In the genomic region with DNA sequence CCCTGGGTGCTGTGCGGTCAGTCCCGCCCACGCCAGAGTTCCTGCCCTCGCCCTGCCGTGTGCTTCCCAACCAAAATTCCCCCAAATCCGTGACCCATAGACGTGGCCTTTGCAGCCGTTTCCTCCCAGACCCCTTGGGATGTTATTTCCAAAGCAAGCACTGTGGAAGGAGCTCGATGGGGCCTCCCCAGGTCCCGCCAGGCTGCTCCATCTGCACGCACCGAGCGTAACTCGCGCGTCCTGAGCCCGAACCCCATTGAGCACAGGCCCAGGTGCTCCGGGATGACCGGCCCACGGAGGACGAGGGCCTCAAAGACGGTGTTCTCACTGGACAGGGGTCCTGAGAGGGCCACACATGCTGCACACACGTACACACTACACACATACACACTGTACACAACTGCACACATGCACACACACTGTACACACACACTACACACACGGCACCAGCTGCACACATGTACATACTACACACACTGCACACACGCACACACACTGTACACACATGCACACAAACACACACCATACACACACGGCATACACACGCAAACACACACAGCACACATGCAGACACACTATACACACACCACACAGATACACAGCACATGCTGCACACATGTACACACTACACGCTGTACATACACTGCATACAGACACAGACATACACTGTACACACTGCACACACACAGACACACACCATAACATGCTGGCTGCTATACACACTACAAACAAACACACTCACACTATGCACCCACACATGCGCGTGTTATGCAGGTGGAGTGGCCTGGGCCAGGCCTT, we compare ENCODE assay signal across 26 cellular contexts.
DNase-seq lines count a peak whose midpoint lies in the region; FAIRE-seq and TF ChIP-seq lines count a peak whose summit lies in the region.
"Had no signal": no experiment of that assay in that cellular context is flagged by ENCODE, and none has a peak within 500 bp of the region (broad histone marks: within the 10 kb centered on the region; RNA-seq: fewer than 3 reads in every experiment).

No MANE protein-coding gene starts in this region.

- H2AK5ac ChIP-seq in H9 (ENCODE audit: insufficient read length, low read length) (no peak overlapping the region), neuronal stem cell (ENCODE audit: low read depth, low read length) (no peak overlapping the region)

- no peak overlapping the region for H3K4me3 Mint-ChIP-seq in H9
- H3K4me3 Mint-ChIP-seq: CD14-positive monocyte had no signal

- H3K4me1 ChIP-seq in H9 (ENCODE audit: insufficient read depth, low read length): no peaks in the 10 kb centered on the region
- H3K4me1 ChIP-seq in esophagus muscularis mucosa: no peaks in the 10 kb centered on the region
- H3K4me1 ChIP-seq in neuronal stem cell (ENCODE audit: control insufficient read depth in 2 of 2, insufficient read depth in 1 of 2, low read depth in 1 of 2, low read length in 2 of 2): no peaks in the 10 kb centered on the region
- H3K4me1 ChIP-seq: BE2C had no signal

- H2AFZ ChIP-seq in H9 (ENCODE audit: low read length) (no peak overlapping the region), neuronal stem cell (ENCODE audit: low read length) (no peak overlapping the region)

- H3K27ac ChIP-seq in H9 (ENCODE audit: insufficient read length, low read depth, low read length) (no peak overlapping the region), esophagus muscularis mucosa (replicated peaks in 1 of 4) (no peak overlapping the region), neuronal stem cell (replicated peaks; ENCODE audit: low read length) (no peak overlapping the region)

- TF ChIP-seq CTCF in H9 (conservative IDR thresholded peaks at IDR 0.05) (no peak), esophagus muscularis mucosa (IDR thresholded peaks at IDR 0.05) (no peak)

- no CpG with 5 or more reads among the region's 30 CpGs for WGBS in H9 (ENCODE audit: extremely low coverage, insufficient read length, low lambda C conversion rate)
- 93% methylated on average over 24 of the region's 30 CpGs for WGBS in esophagus muscularis mucosa
- WGBS in neuronal stem cell (ENCODE audit: extremely low coverage in 2 of 2, insufficient read length in 2 of 2, insufficient replicate concordance in 1 of 2), 2 donors: no CpG with 5 or more reads among the region's 30 CpGs

- no peak for TF ChIP-seq EP300 in esophagus muscularis mucosa (IDR thresholded peaks at IDR 0.05)

- peaks cover 0 to 9% (median 3%) of the 10 kb centered on the region in 3 experiments; a peak in 3 of 7 replicates for H3K36me3 Mint-ChIP-seq in H9 (ENCODE audit: insufficient read depth in 1 of 3, low read depth in 3 of 3)
- H3K36me3 Mint-ChIP-seq: CD14-positive monocyte had no signal

- intact Hi-C loops in esophagus muscularis mucosa (cut with DNase I): no loop called here
- intact Hi-C loops in posterior cingulate gyrus (cut with DNase I): no loop called here

- DNase-seq in H9 (no peak), esophagus muscularis mucosa (ENCODE audit: extremely low spot score) (peak; percentile 60), neuronal stem cell (ENCODE audit: low spot score) (no peak), urothelium cell line (ENCODE audit: low spot score) (no peak), T-helper 9 cell (no peak), NCI-H187 (lab: John Stamatoyannopoulos, UW) (no peak), posterior cingulate gyrus (no peak)
- DNase-seq: 8988T, ACHN, BE2C, Calu3, DND-41, KG1, MG63, NCI-H1105 treated with DMSO at 0.1 percent for 48 hours, NCI-H146, NCI-H2029, NCI-H446, NCI-H524 treated with DMSO at 0.1 percent for 48 hours, NCI-H774, SIG-M5, SK-N-SH had no signal

- H3K18ac ChIP-seq in H9 (ENCODE audit: insufficient read length, low read depth, low read length) (peak overlapping the region; percentile 2), neuronal stem cell (ENCODE audit: low read length) (no peak overlapping the region)

- H4K5ac ChIP-seq in H9 (ENCODE audit: insufficient read length, low read depth, low read length): peak overlapping the region; percentile 60

- H3K4me2 ChIP-seq in H9 (ENCODE audit: insufficient read depth, insufficient read length, low read length) (no peak overlapping the region), neuronal stem cell (ENCODE audit: insufficient read depth, low read length, poor library complexity, severe bottlenecking) (no peak overlapping the region)
- H3K4me2 ChIP-seq: SK-N-SH had no signal

- no peak overlapping the region for H2BK20ac ChIP-seq in H9 (ENCODE audit: low read depth, low read length, poor library complexity, severe bottlenecking)

- H3K23me2 ChIP-seq in H9 (ENCODE audit: insufficient read length, low read depth, low read length, poor library complexity, severe bottlenecking): no peaks in the 10 kb centered on the region

- H3K4ac ChIP-seq in H9 (ENCODE audit: low read depth, low read length): no peak overlapping the region
- no peak overlapping the region for H3K4ac ChIP-seq in neuronal stem cell (ENCODE audit: low read length)

- H2BK15ac ChIP-seq in H9 (ENCODE audit: low read depth, low read length): no peak overlapping the region
- H2BK15ac ChIP-seq in neuronal stem cell (ENCODE audit: low read length): peak overlapping the region; percentile 1

- peaks cover 12 to 13% of the 10 kb centered on the region in 2 experiments for H3K9me3 Mint-ChIP-seq in H9

- no peak for TF ChIP-seq POLR2A in esophagus muscularis mucosa (IDR thresholded peaks at IDR 0.05; ENCODE audit: low read depth)

- H2BK5ac ChIP-seq in H9 (ENCODE audit: insufficient read length, low read length) (no peak overlapping the region), neuronal stem cell (ENCODE audit: low read length) (no peak overlapping the region)

- no peak overlapping the region for H2BK12ac ChIP-seq in H9 (ENCODE audit: insufficient read length, low read depth, low read length)
- H2BK12ac ChIP-seq in neuronal stem cell (ENCODE audit: low read length): no peak overlapping the region

- no peaks in the 10 kb centered on the region for H3K4me1 Mint-ChIP-seq in H9
- H3K4me1 Mint-ChIP-seq: CD14-positive monocyte had no signal

- H3K36me3 ChIP-seq in esophagus muscularis mucosa (no peaks in the 10 kb centered on the region), neuronal stem cell (replicated peaks in 1 of 2; ENCODE audit: control insufficient read depth in 2 of 2, insufficient read depth in 2 of 2, low read length in 2 of 2) (no peaks in the 10 kb centered on the region)
- H3K36me3 ChIP-seq: BE2C, MG63 had no signal

- H4K8ac ChIP-seq in H9 (replicated peaks; ENCODE audit: insufficient read length, low read depth, low read length) (peak overlapping the region; percentile 8), neuronal stem cell (ENCODE audit: low read depth, low read length) (no peak overlapping the region)

- H3T11ph ChIP-seq in H9 (ENCODE audit: low read length): no peak overlapping the region

- H3K9me3 ChIP-seq in H9 (ENCODE audit: control insufficient read depth, low read depth, low read length) (no peaks in the 10 kb centered on the region), esophagus muscularis mucosa (no peaks in the 10 kb centered on the region), neuronal stem cell (replicated peaks in 1 of 2; ENCODE audit: control insufficient read depth in 2 of 2, insufficient read depth in 1 of 2, low read depth in 1 of 2, low read length in 2 of 2) (peaks cover 0 to 9% of the 10 kb centered on the region in 2 donors)
- H3K9me3 ChIP-seq: BE2C, MG63, SK-N-SH had no signal

- H3K27ac Mint-ChIP-seq in H9: no peak overlapping the region
- H3K27ac Mint-ChIP-seq: CD14-positive monocyte had no signal

- no peak overlapping the region for H3K9ac ChIP-seq in H9 (ENCODE audit: extremely low read depth, insufficient read length, low read length)
- peak overlapping the region; percentile 56 for H3K9ac ChIP-seq in neuronal stem cell (ENCODE audit: low read depth, low read length, poor library complexity)
- H3K9ac ChIP-seq: SK-N-SH had no signal

- H3K23ac ChIP-seq in H9 (ENCODE audit: insufficient read length, low read depth, low read length) (no peak overlapping the region), neuronal stem cell (ENCODE audit: low read depth, low read length, poor library complexity) (peak overlapping the region; percentile 9)

- peak; percentile 99 for FAIRE-seq in urothelium cell line (lab: Jason Lieb, UNC)
- FAIRE-seq: GM18507, H54, RCC 7860 had no signal

- H3K4me3 ChIP-seq in esophagus muscularis mucosa: no peak overlapping the region
- H3K4me3 ChIP-seq in neuronal stem cell (ENCODE audit: low read length in 2 of 2): peak overlapping the region in 1 of 2 donors; percentile 62
- H3K4me3 ChIP-seq: MG63 had no signal

- H4K91ac ChIP-seq in H9 (ENCODE audit: insufficient read length, low read depth, low read length) (no peak overlapping the region), neuronal stem cell (ENCODE audit: low read depth, low read length, poor library complexity) (no peak overlapping the region)

- no peak overlapping the region for H3K14ac ChIP-seq in H9 (ENCODE audit: insufficient read depth, low read length)
- H3K14ac ChIP-seq in neuronal stem cell (ENCODE audit: low read length): no peak overlapping the region

- no peaks in the 10 kb centered on the region for H3K27me3 ChIP-seq in H9 (ENCODE audit: insufficient read depth, low read length)
- H3K27me3 ChIP-seq in esophagus muscularis mucosa: peaks cover 0 to 12% (median 0%) of the 10 kb centered on the region in 4 donors
- H3K27me3 ChIP-seq in neuronal stem cell (ENCODE audit: control insufficient read depth in 3 of 3, insufficient read depth in 3 of 3, low read depth in 1 of 3, low read length in 3 of 3): no peaks in the 10 kb centered on the region
- H3K27me3 ChIP-seq: BE2C, MG63 had no signal

- no peaks in the 10 kb centered on the region for H3K27me3 Mint-ChIP-seq in H9 (ENCODE audit: low read depth)

- H3K56ac ChIP-seq in H9 (ENCODE audit: insufficient read length, low read depth, low read length): no peak overlapping the region

- H3K79me2 ChIP-seq in H9 (ENCODE audit: insufficient read depth, low read length): no peaks in the 10 kb centered on the region

- H4K20me1 ChIP-seq in H9 (ENCODE audit: control insufficient read depth, insufficient read depth, insufficient read length): no peaks in the 10 kb centered on the region

- H3K79me1 ChIP-seq in H9 (ENCODE audit: insufficient read depth, low read depth, low read length, poor library complexity, severe bottlenecking) (no peaks in the 10 kb centered on the region), neuronal stem cell (ENCODE audit: low read depth, low read length) (no peaks in the 10 kb centered on the region)

- H2BK120ac ChIP-seq in H9 (ENCODE audit: low read depth, low read length, poor library complexity, severe bottlenecking) (no peak overlapping the region), neuronal stem cell (ENCODE audit: low read depth, low read length) (no peak overlapping the region)
